In genomic region chr12:112096070-112096469, GRCh38 we compare ENCODE assay signal across 9 cellular contexts. TPM values are rescaled to one million over a fixed set of nuclear protein-coding genes. Genes with fewer than 3 reads are reported as not detected.
A peak's percentile ranks its signal among the peaks of the same experiment; 100 is the strongest.
DNase-seq lines count a peak whose midpoint lies in the region; ATAC-seq and TF ChIP-seq lines count a peak whose summit lies in the region.
"Had no signal": no experiment of that assay in that cellular context is flagged by ENCODE, and none has a peak within 500 bp of the region (broad histone marks: within the 10 kb centered on the region; RNA-seq: fewer than 3 reads in every experiment).

No MANE protein-coding gene starts in this region.

- no peaks in the 10 kb centered on the region for H3K9me3 ChIP-seq in thyroid gland

- H3K27me3 ChIP-seq in GM06990 (replicated peaks; ENCODE audit: control insufficient read depth, insufficient read depth, low read length) (no peaks in the 10 kb centered on the region), thyroid gland (no peaks in the 10 kb centered on the region)

- DNase-seq in GM06990 (ENCODE audit: extremely low read depth, insufficient read length) (no peak), NOMO-1 (lab: John Stamatoyannopoulos, UW; ENCODE audit: unreplicated experiment in 2 of 2) (peak; percentile 8 to 53), globus pallidus (ENCODE audit: low spot score) (peak; percentile 21), superior temporal gyrus (ENCODE audit: extremely low spot score) (no peak), mucosa of gallbladder (ENCODE audit: low spot score) (no peak), thyroid gland (no peak)
- DNase-seq: stimulated activated CD4-positive, alpha-beta T cell treated with anti-CD3 and anti-CD28 coated beads, Interleukin-12 subunit alpha, Interleukin-12 subunit beta, amount 100 ng/mL, for 4 hours had no signal

- TF ChIP-seq CTCF in GM06990 (IDR thresholded peaks at IDR 0.05; ENCODE audit: insufficient read depth, low read length, poor library complexity, severe bottlenecking) (no peak), thyroid gland (IDR thresholded peaks at IDR 0.05) (no peak)

- H3K36me3 ChIP-seq in GM06990 (ENCODE audit: control insufficient read depth, insufficient read depth, low read length) (peaks cover 9% of the 10 kb centered on the region), thyroid gland (peaks cover 4 to 10% of the 10 kb centered on the region in 2 donors)

- H3K4me3 ChIP-seq in GM06990 (replicated peaks; ENCODE audit: low read depth, low read length) (peak overlapping the region; percentile 7; the same call in 1 of the 2 replicates), thyroid gland (replicated peaks in 1 of 3) (no peak overlapping the region)

- TF ChIP-seq POLR2A in thyroid gland (IDR thresholded peaks at IDR 0.05) = no peak

- intact Hi-C loops in thyroid gland (cut with DNase I) = no loop called here

- no peak overlapping the region for H3K27ac ChIP-seq in thyroid gland

- ATAC-seq in GM21576 (IDR thresholded peaks at IDR 0.05; ENCODE audit: unreplicated experiment) = peak; percentile 74
- ATAC-seq in GM18511 (IDR thresholded peaks at IDR 0.05; ENCODE audit: unreplicated experiment) = no peak

- no peaks in the 10 kb centered on the region for H3K4me1 ChIP-seq in thyroid gland

RNA-seq across cellular contexts. Expression of gene NAA25, which starts 12.5 kb away (rescaled TPM):
- total RNA-seq in mucosa of gallbladder = 15.8 TPM
- total RNA-seq in thyroid gland = 10 to 100 TPM; 22.4 to 37.1 (median 24.7) TPM

RNA-seq across cellular contexts. Expression of gene TRAFD1, which starts 29.3 kb away (rescaled TPM):
- total RNA-seq in mucosa of gallbladder (28.1 TPM), thyroid gland (10 to 100 TPM; 24.6 to 34.4 (median 27.9) TPM)

Comparison
In these comparisons a context has a peak if more than half of its experiments do, and no peak if none do; other contexts are left out.
1. DNase-seq: peak in NOMO-1 (2 of 2) and globus pallidus (single experiment); none in GM06990 (single experiment), superior temporal gyrus (single experiment), mucosa of gallbladder (single experiment) and thyroid gland (0 of 2).